ENCODE assay signal across 7 cellular contexts in genomic region chr3:124834723-124835718, GRCh38. TPM values are rescaled to one million over a fixed set of nuclear protein-coding genes. Genes with fewer than 3 reads are reported as not detected.
DNase-seq lines count a peak whose midpoint lies in the region; ATAC-seq lines count a peak whose summit lies in the region.

No MANE protein-coding gene starts in this region.

- POLR2A ChIA-PET in activated CD4-positive, alpha-beta T cell treated with anti-CD3 and anti-CD28 coated beads, Interleukin-2, amount 10 ng/mL, durations not matched to agents 7 days and 5 days (lab: Charles Lee): no interaction called here

- H3K27ac Mint-ChIP-seq in activated CD4-positive, alpha-beta T cell treated with anti-CD3 and anti-CD28 coated beads, Interleukin-2, amount 10 ng/mL, durations not matched to agents 7 days and 5 days: peak overlapping the region; percentile 73

- H3K9me3 ChIP-seq in mucosa of rectum (ENCODE audit: control insufficient read depth in 2 of 2, low read length in 2 of 2): no peaks in the 10 kb centered on the region

- peak overlapping the region in 1 of 2 donors; percentile 28 for H3K9ac ChIP-seq in mucosa of rectum (ENCODE audit: low read depth in 1 of 2, low read length in 2 of 2)

- peak overlapping the region; percentile 61 for H3K4me3 Mint-ChIP-seq in activated CD4-positive, alpha-beta T cell treated with anti-CD3 and anti-CD28 coated beads, Interleukin-2, amount 10 ng/mL, durations not matched to agents 7 days and 5 days

- H3K27me3 ChIP-seq in mucosa of rectum (ENCODE audit: control insufficient read depth in 2 of 2, insufficient read depth in 2 of 2, low read length in 2 of 2): no peaks in the 10 kb centered on the region

- CTCF ChIA-PET in activated CD4-positive, alpha-beta T cell treated with anti-CD3 and anti-CD28 coated beads, Interleukin-2, amount 10 ng/mL, durations not matched to agents 7 days and 5 days (lab: Charles Lee): interaction anchor here (0.6 kb wide), 1 partner anchor 543 kb away, joined by 4 read pairs; no protein-coding TSS in a partner anchor

- H3K27ac ChIP-seq in mucosa of rectum (ENCODE audit: low read depth in 2 of 2, low read length in 2 of 2): peak overlapping the region; percentile 54 to 61

- no peaks in the 10 kb centered on the region for H3K36me3 Mint-ChIP-seq in activated CD4-positive, alpha-beta T cell treated with anti-CD3 and anti-CD28 coated beads, Interleukin-2, amount 10 ng/mL, durations not matched to agents 7 days and 5 days (ENCODE audit: low read depth)

- ATAC-seq in GM18867 (IDR thresholded peaks at IDR 0.05; ENCODE audit: unreplicated experiment): peak; percentile 94
- peak; percentile 90 for ATAC-seq in HG03025 (IDR thresholded peaks at IDR 0.05; ENCODE audit: low FRiP score, unreplicated experiment)
- ATAC-seq in stimulated activated naive CD8-positive, alpha-beta T cell treated with anti-CD3 and anti-CD28 coated beads, Interleukin-15, Interleukin-2, amounts not matched to agents 100 U/mL and 50 U/mL, for 24 hours: peak; percentile 81

- peak overlapping the region; percentile 8 to 49 for H3K4me3 ChIP-seq in mucosa of rectum (ENCODE audit: low read length in 2 of 2)

- peaks cover 17% of the 10 kb centered on the region for H3K4me1 Mint-ChIP-seq in activated CD4-positive, alpha-beta T cell treated with anti-CD3 and anti-CD28 coated beads, Interleukin-2, amount 10 ng/mL, durations not matched to agents 7 days and 5 days

- H3K27me3 Mint-ChIP-seq in activated CD4-positive, alpha-beta T cell treated with anti-CD3 and anti-CD28 coated beads, Interleukin-2, amount 10 ng/mL, durations not matched to agents 7 days and 5 days: peaks cover 22% of the 10 kb centered on the region

- peaks cover 35 to 43% of the 10 kb centered on the region in 2 donors for H3K4me1 ChIP-seq in mucosa of rectum (ENCODE audit: control insufficient read depth in 2 of 2, insufficient read depth in 2 of 2, low read length in 2 of 2)

- no peaks in the 10 kb centered on the region for H3K36me3 ChIP-seq in mucosa of rectum (ENCODE audit: control insufficient read depth in 2 of 2, insufficient read depth in 2 of 2, low read length in 2 of 2)

- DNase-seq in NCI-H2081 treated with DMSO at 0.1 percent for 48 hours (lab: John Stamatoyannopoulos, UW) (peak; percentile 92), dermis microvascular lymphatic vessel endothelial cell (ENCODE audit: low read depth in 2 of 2) (peak; percentile 75 to 94)
- DNase-seq in activated CD4-positive, alpha-beta T cell treated with anti-CD3 and anti-CD28 coated beads, Interleukin-2, amount 10 ng/mL, durations not matched to agents 7 days and 5 days: peak; percentile 57
- DNase-seq in stimulated activated naive CD8-positive, alpha-beta T cell treated with anti-CD3 and anti-CD28 coated beads, Interleukin-15, Interleukin-2, amounts not matched to agents 100 U/mL and 50 U/mL, for 24 hours: peak; percentile 27

- no peaks in the 10 kb centered on the region for H3K9me3 Mint-ChIP-seq in activated CD4-positive, alpha-beta T cell treated with anti-CD3 and anti-CD28 coated beads, Interleukin-2, amount 10 ng/mL, durations not matched to agents 7 days and 5 days

RNA-seq across cellular contexts. Expression of gene ITGB5, which starts 52.1 kb away (rescaled TPM):
- under 1 TPM; 0.15 to 0.37 TPM for total RNA-seq in activated CD4-positive, alpha-beta T cell treated with anti-CD3 and anti-CD28 coated beads, Interleukin-2, amount 10 ng/mL, durations not matched to agents 7 days and 5 days
- 51.0 and 70.0 TPM in 2 replicates for total RNA-seq in dermis microvascular lymphatic vessel endothelial cell

Comparison
In these comparisons a context has a peak if more than half of its experiments do, and no peak if none do; other contexts are left out.
1. Peak in every context shown above with its lines: DNase-seq, ATAC-seq, H3K4me3 ChIP-seq and H3K27ac ChIP-seq.
2. DNase-seq: peak in every context shown above with its lines; median percentile 92 in NCI-H2081 treated with DMSO at 0.1 percent for 48 hours; 84 in dermis microvascular lymphatic vessel endothelial cell; 57 in activated CD4-positive, alpha-beta T cell treated with anti-CD3 and anti-CD28 coated beads, Interleukin-2, amount 10 ng/mL, durations not matched to agents 7 days and 5 days; 27 in stimulated activated naive CD8-positive, alpha-beta T cell treated with anti-CD3 and anti-CD28 coated beads, Interleukin-15, Interleukin-2, amounts not matched to agents 100 U/mL and 50 U/mL, for 24 hours.
3. RNA of gene ITGB5, which starts 52.1 kb away (total RNA-seq): 51.0 to 70.0 TPM in dermis microvascular lymphatic vessel endothelial cell; 0.15 to 0.37 TPM in activated CD4-positive, alpha-beta T cell treated with anti-CD3 and anti-CD28 coated beads, Interleukin-2, amount 10 ng/mL, durations not matched to agents 7 days and 5 days; every median in the first group is over 10 times any median in the second.